In the genomic region with DNA sequence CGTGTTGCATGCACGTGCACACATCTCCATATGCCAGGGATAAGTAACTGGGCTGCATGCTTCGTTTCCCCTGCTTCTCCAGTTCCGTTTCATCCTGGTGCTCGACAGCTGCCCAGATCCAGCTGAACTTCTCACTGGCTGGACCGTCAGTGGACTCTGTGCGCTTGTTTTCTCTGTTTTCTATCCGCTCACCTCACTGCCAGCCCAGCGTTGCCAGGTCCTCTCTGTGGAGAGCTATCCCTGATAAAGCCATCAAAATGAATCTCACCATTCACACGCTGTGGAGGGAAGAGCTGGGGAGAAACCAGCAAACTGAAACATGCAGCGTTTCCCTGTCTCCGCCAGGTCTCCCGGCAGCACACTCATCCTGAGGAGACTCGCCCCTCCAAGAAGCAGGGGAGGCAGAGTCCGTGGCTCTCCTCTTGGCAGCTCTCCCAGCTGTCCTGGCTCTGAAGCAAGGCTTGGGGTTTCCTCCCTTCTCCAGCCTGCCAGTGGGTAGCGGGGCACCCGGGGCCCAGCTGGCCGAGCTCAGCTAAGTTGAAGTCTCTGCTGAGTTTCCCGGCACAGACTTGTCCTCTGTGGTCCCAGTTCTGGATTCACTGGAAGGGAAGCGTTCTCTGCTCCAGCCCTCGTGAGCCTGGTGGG, we compare ENCODE assay signal across 9 cellular contexts.
A peak's percentile ranks its signal among the peaks of the same experiment; 100 is the strongest.
DNase-seq lines count a peak whose midpoint lies in the region; ATAC-seq, FAIRE-seq and TF ChIP-seq lines count a peak whose summit lies in the region.
"Had no signal": no experiment of that assay in that cellular context is flagged by ENCODE, and none has a peak within 500 bp of the region (broad histone marks: within the 10 kb centered on the region; RNA-seq: fewer than 3 reads in every experiment).

No MANE protein-coding gene starts in this region.

- no peak for FAIRE-seq in D721Med (lab: Jason Lieb, UNC)

- peak; percentile 35 for DNase-seq in GM03348 (ENCODE audit: low spot score)
- peak in 49 of 56 donors; percentile 6 to 82 (median 53) for DNase-seq in amygdala (lab: John Stamatoyannopoulos, UW)
- peak; percentile 73 for DNase-seq in cardiac septum (ENCODE audit: low spot score)
- DNase-seq in retina: peak; percentile 44
- DNase-seq in activated naive CD4-positive, alpha-beta T cell treated with Interleukin-2 at 50 U/mL for 16 hours: no peak
- no peak for DNase-seq in D721Med (ENCODE audit: insufficient read length, low spot score)
- DNase-seq: RPMI8226 had no signal

- no peak for ATAC-seq in HG03045 (IDR thresholded peaks at IDR 0.05; ENCODE audit: unreplicated experiment)
- ATAC-seq in HG02642 (IDR thresholded peaks at IDR 0.05; ENCODE audit: poor library complexity, unreplicated experiment): no peak

- no peak for TF ChIP-seq CTCF in D721Med (IDR thresholded peaks at IDR 0.05; ENCODE audit: insufficient read depth, missing control alignments)

- intact Hi-C loops in cardiac septum (cut with DNase I): loop anchor here (5.0 kb wide), 1 partner anchor 120 kb away; no protein-coding TSS in a partner anchor

Comparison
In these comparisons a context has a peak if more than half of its experiments do, and no peak if none do; other contexts are left out.
1. DNase-seq: peak in GM03348 (single experiment), amygdala (49 of 56), cardiac septum (single experiment) and retina (single experiment); none in activated naive CD4-positive, alpha-beta T cell treated with Interleukin-2 at 50 U/mL for 16 hours (single experiment) and D721Med (single experiment).